ENCODE assay signal across 25 cellular contexts in the genomic region with DNA sequence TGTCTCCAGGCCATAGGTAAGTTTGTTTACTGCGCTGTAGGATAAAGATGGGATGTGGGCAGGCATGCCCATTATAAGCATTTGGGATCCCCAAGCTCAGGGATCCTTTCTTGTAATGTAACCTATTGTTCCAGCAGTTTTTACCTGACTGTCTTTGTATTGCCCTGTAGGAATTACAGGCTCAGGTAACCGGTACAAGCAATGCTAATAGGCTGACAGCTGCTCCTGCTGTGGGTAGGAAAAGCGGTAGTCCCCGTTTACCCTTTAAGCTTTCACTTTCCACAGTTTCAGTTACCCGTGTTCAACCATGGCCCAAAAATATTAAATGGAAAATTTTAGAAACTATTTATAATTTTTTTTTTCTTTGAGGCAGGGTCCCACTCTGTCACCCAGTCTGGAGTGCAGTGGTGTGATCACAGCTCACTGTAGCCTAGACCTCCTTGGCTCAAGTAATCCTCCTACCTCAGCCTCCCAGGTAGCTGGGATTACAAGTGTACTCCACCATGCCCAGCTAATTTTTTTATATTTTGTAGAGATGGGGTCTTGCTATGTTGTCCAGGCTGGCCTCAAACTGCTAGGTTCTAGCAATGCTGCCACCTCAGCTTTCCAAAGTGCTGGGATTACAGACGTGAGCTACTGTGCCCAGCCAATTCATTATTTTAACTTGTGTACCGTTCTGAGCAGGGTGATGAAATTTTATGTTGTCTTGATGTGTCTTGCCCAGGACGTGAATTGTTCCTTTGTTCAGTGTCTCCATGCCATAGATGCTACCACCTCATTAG.
A peak's percentile ranks its signal among the peaks of the same experiment; 100 is the strongest.
DNase-seq lines count a peak whose midpoint lies in the region; ATAC-seq and TF ChIP-seq lines count a peak whose summit lies in the region.
"Had no signal": no experiment of that assay in that cellular context is flagged by ENCODE, and none has a peak within 500 bp of the region (broad histone marks: within the 10 kb centered on the region; RNA-seq: fewer than 3 reads in every experiment).

No MANE protein-coding gene starts in this region.

- H3K4me1 ChIP-seq in prostate gland (replicated peaks) = no peaks in the 10 kb centered on the region

- H3K9me3 ChIP-seq in prostate gland = no peaks in the 10 kb centered on the region
- H3K9me3 ChIP-seq: sigmoid colon, stomach had no signal

- no peak for TF ChIP-seq CTCF in WTC11 (IDR thresholded peaks at IDR 0.05)
- TF ChIP-seq CTCF in prostate gland (IDR thresholded peaks at IDR 0.05) = no peak

- no peak overlapping the region for H3K4me3 Mint-ChIP-seq in WTC11
- H3K4me3 Mint-ChIP-seq: neural crest cell had no signal

- H3K36me3 Mint-ChIP-seq in WTC11 = no peaks in the 10 kb centered on the region
- H3K36me3 Mint-ChIP-seq: activated naive CD4-positive, alpha-beta T cell treated with anti-CD3 and anti-CD28 coated beads, Interleukin-2, amount 50 U/mL, for 72 hours had no signal

- ATAC-seq in HG03571 (IDR thresholded peaks at IDR 0.05; ENCODE audit: unreplicated experiment) (peak; percentile 45), WTC11 (peak; percentile 84), Right ventricle myocardium inferior (no peak), HG03354 (IDR thresholded peaks at IDR 0.05; ENCODE audit: poor library complexity, severe bottlenecking, unreplicated experiment) (no peak)
- ATAC-seq: activated naive CD4-positive, alpha-beta T cell treated with anti-CD3 and anti-CD28 coated beads, Interleukin-2, amount 50 U/mL, for 72 hours had no signal

- H3K27ac ChIP-seq in prostate gland = no peak overlapping the region
- H3K27ac ChIP-seq: sigmoid colon, stomach, tibial nerve, WERI-Rb-1 had no signal

- H3K4me1 Mint-ChIP-seq in WTC11 = peaks cover 67% of the 10 kb centered on the region

- no peaks in the 10 kb centered on the region for H3K9me3 Mint-ChIP-seq in WTC11
- H3K9me3 Mint-ChIP-seq: activated naive CD4-positive, alpha-beta T cell treated with anti-CD3 and anti-CD28 coated beads, Interleukin-2, amount 50 U/mL, for 72 hours had no signal

- 77% methylated on average over 8 of the region's 8 CpGs for WGBS in prostate gland

- no peaks in the 10 kb centered on the region for H3K27me3 ChIP-seq in prostate gland (replicated peaks; ENCODE audit: insufficient read depth)
- H3K27me3 ChIP-seq: sigmoid colon, stomach, tibial nerve had no signal

- intact Hi-C loops in posterior cingulate gyrus (cut with DNase I) (no loop called here), Right ventricle myocardium inferior (cut with DNase I) (no loop called here), prostate gland (cut with DNase I) (no loop called here)

- H3K36me3 ChIP-seq in prostate gland = no peaks in the 10 kb centered on the region
- H3K36me3 ChIP-seq: sigmoid colon, stomach, tibial nerve, WERI-Rb-1 had no signal

- no peak for TF ChIP-seq POLR2A in prostate gland (IDR thresholded peaks at IDR 0.05)

- DNase-seq in NOMO-1 treated with DMSO at 0.1 percent for 48 hours (lab: John Stamatoyannopoulos, UW; ENCODE audit: unreplicated experiment) (peak; percentile 22), NOMO-1 treated with dmso at 0.1 percent for 144 hours (lab: John Stamatoyannopoulos, UW; ENCODE audit: unreplicated experiment) (no peak), WTC11 (ENCODE audit: low spot score) (no peak), posterior cingulate gyrus (no peak), Right ventricle myocardium inferior (ENCODE audit: missing footprints) (no peak), prostate gland (ENCODE audit: low spot score) (no peak)
- DNase-seq: activated CD4-positive, alpha-beta T cell treated with anti-CD3 and anti-CD28 coated beads, Interleukin-2, amount 50 U/mL, for 4 hours; AML-193; anterior cingulate cortex; DMS53; GF-D8; islet precursor cell; MM.1S; NCI-H1436; NCI-H526; SHP77 treated with DMSO at 0.1 percent for 48 hours; sigmoid colon; stomach; T-helper 9 cell; WERI-Rb-1 had no signal

- POLR2A ChIA-PET in WTC11 (lab: Charles Lee) = no interaction called here

- H3K4me3 ChIP-seq in prostate gland = no peak overlapping the region
- H3K4me3 ChIP-seq: sigmoid colon, stomach, tibial nerve had no signal

- no peaks in the 10 kb centered on the region for H3K27me3 Mint-ChIP-seq in WTC11 (ENCODE audit: low read depth)

- CTCF ChIA-PET in WTC11 (lab: Charles Lee) = interaction anchor here (0.6 to 1.2 kb wide), 2 partner anchors 119 to 146 kb away, joined by 3 to 4 read pairs; a partner anchor contains a TSS

- H3K27ac Mint-ChIP-seq in WTC11 = peak overlapping the region; percentile 59
- H3K27ac Mint-ChIP-seq: activated naive CD4-positive, alpha-beta T cell treated with anti-CD3 and anti-CD28 coated beads, Interleukin-2, amount 50 U/mL, for 72 hours had no signal

TF ChIP-seq in WTC11, 78 proteins besides CTCF, POLR2A, EP300 and RAD21:
- no peak for TF ChIP-seq FOXP1 (CRISPR knock-in tag; IDR thresholded peaks at IDR 0.05; ENCODE audit: borderline replicate concordance)
- no peak for TF ChIP-seq ZNF263 (CRISPR knock-in tag; IDR thresholded peaks at IDR 0.05; ENCODE audit: low read depth)
- no peak for TF ChIP-seq SP1 (CRISPR knock-in tag; conservative IDR thresholded peaks at IDR 0.05)
- TF ChIP-seq, protein P1, sequence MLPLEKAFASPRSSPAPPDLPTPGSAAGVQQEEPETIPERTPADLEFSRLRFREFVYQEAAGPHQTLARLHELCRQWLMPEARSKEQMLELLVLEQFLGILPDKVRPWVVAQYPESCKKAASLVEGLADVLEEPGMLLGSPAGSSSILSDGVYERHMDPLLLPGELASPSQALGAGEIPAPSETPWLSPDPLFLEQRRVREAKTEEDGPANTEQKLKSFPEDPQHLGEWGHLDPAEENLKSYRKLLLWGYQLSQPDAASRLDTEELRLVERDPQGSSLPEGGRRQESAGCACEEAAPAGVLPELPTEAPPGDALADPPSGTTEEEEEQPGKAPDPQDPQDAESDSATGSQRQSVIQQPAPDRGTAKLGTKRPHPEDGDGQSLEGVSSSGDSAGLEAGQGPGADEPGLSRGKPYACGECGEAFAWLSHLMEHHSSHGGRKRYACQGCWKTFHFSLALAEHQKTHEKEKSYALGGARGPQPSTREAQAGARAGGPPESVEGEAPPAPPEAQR (CRISPR knock-in tag; IDR thresholded peaks at IDR 0.05) = no peak
- TF ChIP-seq, protein P2, sequence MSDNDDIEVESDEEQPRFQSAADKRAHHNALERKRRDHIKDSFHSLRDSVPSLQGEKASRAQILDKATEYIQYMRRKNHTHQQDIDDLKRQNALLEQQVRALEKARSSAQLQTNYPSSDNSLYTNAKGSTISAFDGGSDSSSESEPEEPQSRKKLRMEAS (CRISPR knock-in tag; IDR thresholded peaks at IDR 0.05) = no peak
- no peak for TF ChIP-seq FOXK1 (CRISPR knock-in tag; IDR thresholded peaks at IDR 0.05)
- no peak for TF ChIP-seq NR1H2 (CRISPR knock-in tag; IDR thresholded peaks at IDR 0.05)
- TF ChIP-seq ZNF671 (CRISPR knock-in tag; IDR thresholded peaks at IDR 0.05) = no peak
- TF ChIP-seq FOXJ3 (CRISPR knock-in tag; IDR thresholded peaks at IDR 0.05; ENCODE audit: borderline replicate concordance) = no peak
- TF ChIP-seq, protein P3, sequence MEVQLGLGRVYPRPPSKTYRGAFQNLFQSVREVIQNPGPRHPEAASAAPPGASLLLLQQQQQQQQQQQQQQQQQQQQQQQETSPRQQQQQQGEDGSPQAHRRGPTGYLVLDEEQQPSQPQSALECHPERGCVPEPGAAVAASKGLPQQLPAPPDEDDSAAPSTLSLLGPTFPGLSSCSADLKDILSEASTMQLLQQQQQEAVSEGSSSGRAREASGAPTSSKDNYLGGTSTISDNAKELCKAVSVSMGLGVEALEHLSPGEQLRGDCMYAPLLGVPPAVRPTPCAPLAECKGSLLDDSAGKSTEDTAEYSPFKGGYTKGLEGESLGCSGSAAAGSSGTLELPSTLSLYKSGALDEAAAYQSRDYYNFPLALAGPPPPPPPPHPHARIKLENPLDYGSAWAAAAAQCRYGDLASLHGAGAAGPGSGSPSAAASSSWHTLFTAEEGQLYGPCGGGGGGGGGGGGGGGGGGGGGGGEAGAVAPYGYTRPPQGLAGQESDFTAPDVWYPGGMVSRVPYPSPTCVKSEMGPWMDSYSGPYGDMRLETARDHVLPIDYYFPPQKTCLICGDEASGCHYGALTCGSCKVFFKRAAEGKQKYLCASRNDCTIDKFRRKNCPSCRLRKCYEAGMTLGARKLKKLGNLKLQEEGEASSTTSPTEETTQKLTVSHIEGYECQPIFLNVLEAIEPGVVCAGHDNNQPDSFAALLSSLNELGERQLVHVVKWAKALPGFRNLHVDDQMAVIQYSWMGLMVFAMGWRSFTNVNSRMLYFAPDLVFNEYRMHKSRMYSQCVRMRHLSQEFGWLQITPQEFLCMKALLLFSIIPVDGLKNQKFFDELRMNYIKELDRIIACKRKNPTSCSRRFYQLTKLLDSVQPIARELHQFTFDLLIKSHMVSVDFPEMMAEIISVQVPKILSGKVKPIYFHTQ (CRISPR knock-in tag; IDR thresholded peaks at IDR 0.05) = no peak
- no peak for TF ChIP-seq NR2C2 (CRISPR knock-in tag; IDR thresholded peaks at IDR 0.05)
- TF ChIP-seq ZNF396 (CRISPR knock-in tag; IDR thresholded peaks at IDR 0.05; ENCODE audit: borderline replicate concordance) = no peak
- TF ChIP-seq, protein P4, sequence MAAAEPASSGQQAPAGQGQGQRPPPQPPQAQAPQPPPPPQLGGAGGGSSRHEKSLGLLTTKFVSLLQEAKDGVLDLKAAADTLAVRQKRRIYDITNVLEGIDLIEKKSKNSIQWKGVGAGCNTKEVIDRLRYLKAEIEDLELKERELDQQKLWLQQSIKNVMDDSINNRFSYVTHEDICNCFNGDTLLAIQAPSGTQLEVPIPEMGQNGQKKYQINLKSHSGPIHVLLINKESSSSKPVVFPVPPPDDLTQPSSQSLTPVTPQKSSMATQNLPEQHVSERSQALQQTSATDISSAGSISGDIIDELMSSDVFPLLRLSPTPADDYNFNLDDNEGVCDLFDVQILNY (CRISPR knock-in tag; IDR thresholded peaks at IDR 0.05) = no peak
TF ChIP-seq in WTC11: peak in this region for 0.

Comparison
In these comparisons a context has a peak if more than half of its experiments do, and no peak if none do; other contexts are left out.
1. ATAC-seq: peak in HG03571 (single experiment) and WTC11 (single experiment); none in Right ventricle myocardium inferior (single experiment) and HG03354 (single experiment).